22 cellular contexts compared by ENCODE assay signal in genomic region chr3:80705290-80705689, GRCh38.
DNase-seq lines count a peak whose midpoint lies in the region; ATAC-seq, FAIRE-seq and TF ChIP-seq lines count a peak whose summit lies in the region.
"Had no signal": no experiment of that assay in that cellular context is flagged by ENCODE, and none has a peak within 500 bp of the region (broad histone marks: within the 10 kb centered on the region; RNA-seq: fewer than 3 reads in every experiment).

No MANE protein-coding gene starts in this region.

- H3K27me3 ChIP-seq in K562 (ENCODE audit: control insufficient read depth in 2 of 2, insufficient read depth in 2 of 2, low read length in 2 of 2) (no peaks in the 10 kb centered on the region), mesenchymal stem cell (ENCODE audit: control insufficient read depth in 1 of 2, insufficient read depth in 1 of 2, low read length in 2 of 2) (no peaks in the 10 kb centered on the region)
- H3K27me3 ChIP-seq: BE2C, BLaER1 had no signal

- no peak overlapping the region for H3K4me3 ChIP-seq in A549
- H3K4me3 ChIP-seq in K562, result no peak overlapping the region
- no peak overlapping the region for H3K4me3 ChIP-seq in mesenchymal stem cell (ENCODE audit: insufficient read depth in 1 of 2, low read depth in 1 of 2, low read length in 2 of 2)
- H3K4me3 ChIP-seq: BLaER1 had no signal

- TF ChIP-seq EP300 in A549 (IDR thresholded peaks at IDR 0.05), result no peak
- TF ChIP-seq EP300 in K562 (IDR thresholded peaks at IDR 0.05; ENCODE audit: low read length), result no peak

- no peak overlapping the region for H3K14ac ChIP-seq in mesenchymal stem cell (ENCODE audit: low read length in 2 of 2)

- no peak for TF ChIP-seq CTCF in A549 (IDR thresholded peaks at IDR 0.05)
- no peak for TF ChIP-seq CTCF in K562 (IDR thresholded peaks at IDR 0.05 in 2 of 3, conservative IDR thresholded peaks at IDR 0.05 in 1 of 3; ENCODE audit: insufficient read depth in 2 of 3, low read depth in 1 of 3, low read length in 3 of 3)

- no peak overlapping the region for H3K4me2 ChIP-seq in A549
- H3K4me2 ChIP-seq in K562 (ENCODE audit: insufficient read depth, low read length), result no peak overlapping the region
- no peak overlapping the region for H3K4me2 ChIP-seq in mesenchymal stem cell (ENCODE audit: low read length, poor library complexity, severe bottlenecking)
- H3K4me2 ChIP-seq: BLaER1 had no signal

- H3K4ac ChIP-seq in mesenchymal stem cell (ENCODE audit: low read depth in 1 of 2, low read length in 2 of 2), result no peak overlapping the region

- intact Hi-C loops in K562 (cut with micrococcal nuclease), result no loop called here

- H3K4me1 ChIP-seq in A549 (no peaks in the 10 kb centered on the region), K562 (replicated peaks in 1 of 2; ENCODE audit: control insufficient read depth in 2 of 2, insufficient read depth in 2 of 2, low read length in 2 of 2) (no peaks in the 10 kb centered on the region), mesenchymal stem cell (ENCODE audit: control insufficient read depth, insufficient read depth, low read depth, low read length) (no peaks in the 10 kb centered on the region)
- H3K4me1 ChIP-seq: BE2C, BLaER1 had no signal

- H4K91ac ChIP-seq in mesenchymal stem cell (ENCODE audit: low read length), result no peak overlapping the region

- CTCF ChIA-PET in A549 (lab: Yijun Ruan, JAX), result no interaction called here
- CTCF ChIA-PET in K562 (lab: Yijun Ruan, JAX; ENCODE audit: low intra/inter-chr PET ratio), result no interaction called here

- H2AK5ac ChIP-seq in mesenchymal stem cell (ENCODE audit: low read length, severe bottlenecking), result no peak overlapping the region

- no peak overlapping the region for H3K27ac ChIP-seq in A549
- no peak overlapping the region for H3K27ac ChIP-seq in K562 (ENCODE audit: extremely low read depth, low read depth, low read length)
- no peak overlapping the region for H3K27ac ChIP-seq in mesenchymal stem cell (ENCODE audit: low read length, poor library complexity, severe bottlenecking)
- H3K27ac ChIP-seq: 22Rv1, BLaER1 had no signal

- H3K9ac ChIP-seq in K562 (ENCODE audit: insufficient read depth in 1 of 2, low read depth in 2 of 2, low read length in 2 of 2) (no peak overlapping the region), mesenchymal stem cell (ENCODE audit: low read length) (no peak overlapping the region)
- H3K9ac ChIP-seq: BLaER1 had no signal

- no peak overlapping the region for H2BK15ac ChIP-seq in mesenchymal stem cell (ENCODE audit: low read depth, poor library complexity, severe bottlenecking)

- H3K9me1 ChIP-seq in K562 (ENCODE audit: control insufficient read depth, insufficient read depth, low read length), result no peaks in the 10 kb centered on the region

- BruUV-seq in K562 (replicated peaks; lab: Mats Ljungman, UMichigan), result no TSS peak

- WGBS in A549 (ENCODE audit: missing lambda C conversion rate), result 5% methylated on average over 1 of the region's 1 CpG
- whole genome bisulfite sequencing in K562 (ENCODE audit: insufficient coverage, low coverage, missing lambda C conversion rate), result no CpG with 5 or more reads among the region's 1 CpG
- 70% methylated on average over 1 of the region's 1 CpG for WGBS in mesenchymal stem cell

- peaks cover 41% of the 10 kb centered on the region for H3K9me3 ChIP-seq in A549
- 0 out of 2 replicates have a peak, but pooled peaks cover 2% of the 10 kb centered on the region for H3K9me3 ChIP-seq in K562 (replicated peaks; ENCODE audit: control insufficient read depth, insufficient read depth, low read depth, low read length)
- peaks cover 6% of the 10 kb centered on the region for H3K9me3 ChIP-seq in mesenchymal stem cell (ENCODE audit: control insufficient read depth, low read length)
- H3K9me3 ChIP-seq: BE2C had no signal

- FAIRE-seq in A549 (lab: Jason Lieb, UNC) (no peak), K562 (lab: Jason Lieb, UNC) (no peak)
- FAIRE-seq: G401.6, GM12891, GM19239 had no signal

- in situ Hi-C loops in K562 (cut with MboI), result no loop called here

- TF ChIP-seq POLR2A in A549 (IDR thresholded peaks at IDR 0.05; ENCODE audit: low read length) (no peak), K562 (conservative IDR thresholded peaks at IDR 0.05) (no peak), erythroblast (IDR thresholded peaks at IDR 0.05; ENCODE audit: low read length) (no peak)

- H3K23ac ChIP-seq in mesenchymal stem cell (ENCODE audit: low read length in 2 of 2), result no peak overlapping the region

- H2BK12ac ChIP-seq in mesenchymal stem cell (ENCODE audit: low read length in 2 of 2), result no peak overlapping the region

- H4K8ac ChIP-seq in mesenchymal stem cell (ENCODE audit: low read length), result no peak overlapping the region

- DNase-seq in A549 (ENCODE audit: low read depth in 1 of 2, low spot score in 1 of 2), result no peak
- DNase-seq in K562 (ENCODE audit: extremely low read depth in 1 of 4, low spot score in 3 of 4), result no peak
- DNase-seq in mesenchymal stem cell, result no peak
- DNase-seq in erythroblast (lab: John Stamatoyannopoulos, UW), result no peak
- DNase-seq in HPDE6-E6E7 (ENCODE audit: extremely low spot score), result no peak
- DNase-seq: ACHN; BE2C; C1 segment of cervical spinal cord; CD4-positive, alpha-beta memory T cell; CD4-positive, CD25-positive, alpha-beta regulatory T cell; CD8-positive, alpha-beta memory T cell; COR-L47; DMS 273 treated with DMSO at 0.1 percent for 48 hours; DMS153; DMS53; DMS79 treated with DMSO at 0.1 percent for 48 hours; GF-D8 had no signal

- peak overlapping the region; percentile 37 for H2BK5ac ChIP-seq in mesenchymal stem cell (ENCODE audit: low read depth, low read length, poor library complexity, severe bottlenecking)

- H3K79me1 ChIP-seq in mesenchymal stem cell (replicated peaks; ENCODE audit: low read length, poor library complexity, severe bottlenecking), result no peaks in the 10 kb centered on the region

- POLR2A ChIA-PET in A549 (lab: Yijun Ruan, JAX), result no interaction called here
- POLR2A ChIA-PET in K562 (lab: Yijun Ruan, JAX), result no interaction called here

- no peaks in the 10 kb centered on the region for H3K36me3 ChIP-seq in K562 (ENCODE audit: control insufficient read depth, insufficient read depth, low read length)
- no peaks in the 10 kb centered on the region for H3K36me3 ChIP-seq in mesenchymal stem cell (ENCODE audit: control insufficient read depth in 1 of 2, insufficient read depth in 2 of 2, low read depth in 1 of 2, low read length in 2 of 2)
- H3K36me3 ChIP-seq: BE2C, BLaER1 had no signal

- no peaks in the 10 kb centered on the region for H4K20me1 ChIP-seq in K562 (replicated peaks; ENCODE audit: control insufficient read depth, insufficient read depth, low read length)
- H4K20me1 ChIP-seq: BLaER1 had no signal

- no peak overlapping the region for H2BK120ac ChIP-seq in mesenchymal stem cell (ENCODE audit: low read depth, low read length)

- H2AFZ ChIP-seq in K562 (ENCODE audit: low read depth, low read length), result no peak overlapping the region
- no peak overlapping the region for H2AFZ ChIP-seq in mesenchymal stem cell (ENCODE audit: low read depth, low read length)

- no peak for TF ChIP-seq RAD21 in A549 (conservative IDR thresholded peaks at IDR 0.05 in 1 of 2, IDR thresholded peaks at IDR 0.05 in 1 of 2)
- TF ChIP-seq RAD21 in K562 (CRISPR knock-in tag; conservative IDR thresholded peaks at IDR 0.05 in 1 of 2, IDR thresholded peaks at IDR 0.05 in 1 of 2), result no peak

- H3K18ac ChIP-seq in mesenchymal stem cell (ENCODE audit: low read depth in 1 of 2, low read length in 2 of 2), result no peak overlapping the region

- ATAC-seq in A549 (no peak), K562 (no peak)

- no peaks in the 10 kb centered on the region for H3K79me2 ChIP-seq in K562 (ENCODE audit: control insufficient read depth, insufficient read depth, low read length)

TF ChIP-seq in A549, 52 proteins besides CTCF, POLR2A, EP300 and RAD21:
- TF ChIP-seq ZFP36 (IDR thresholded peaks at IDR 0.05; ENCODE audit: borderline replicate concordance, partially characterized antibody) (peak; percentile 93), KDM5A (IDR thresholded peaks at IDR 0.05) (no peak)

TF ChIP-seq in K562, 482 proteins besides CTCF, POLR2A, EP300 and RAD21:
- TF ChIP-seq SPI1 (IDR thresholded peaks at IDR 0.05; ENCODE audit: borderline replicate concordance, low read depth, low read length), result no peak
- no peak for TF ChIP-seq ELF2 (CRISPR knock-in tag; IDR thresholded peaks at IDR 0.05)
- no peak for TF ChIP-seq ETS2 (tag; IDR thresholded peaks at IDR 0.05; ENCODE audit: borderline replicate concordance, poor library complexity, severe bottlenecking)
- peak; percentile 58 for TF ChIP-seq ZFP36 (IDR thresholded peaks at IDR 0.05; ENCODE audit: low read depth, low read length, partially characterized antibody)
- no peak for TF ChIP-seq ATF1 (CRISPR knock-in tag; IDR thresholded peaks at IDR 0.05)
- TF ChIP-seq ATF1 (tag; IDR thresholded peaks at IDR 0.05), result no peak
- TF ChIP-seq CEBPG (CRISPR knock-in tag; IDR thresholded peaks at IDR 0.05), result no peak
- 0 out of 4 replicates have a peak, but pooled peaks of 1 of the 2 experiments have one; percentile 20 for TF ChIP-seq CEBPG (tag; conservative IDR thresholded peaks at IDR 0.05 in 1 of 2, IDR thresholded peaks at IDR 0.05 in 1 of 2)
- TF ChIP-seq E4F1 (CRISPR knock-in tag; IDR thresholded peaks at IDR 0.05; ENCODE audit: borderline replicate concordance), result no peak

Comparison
In these comparisons a context has a peak if more than half of its experiments do, and no peak if none do; other contexts are left out.
1. Of the 35 proteins assayed by ChIP-seq in both K562 and A549: peak only in K562: none; only in A549: none; in both: ZFP36; in neither: 34.